Comparison of ENCODE assay signal across 1 cellular context in the genomic region with DNA sequence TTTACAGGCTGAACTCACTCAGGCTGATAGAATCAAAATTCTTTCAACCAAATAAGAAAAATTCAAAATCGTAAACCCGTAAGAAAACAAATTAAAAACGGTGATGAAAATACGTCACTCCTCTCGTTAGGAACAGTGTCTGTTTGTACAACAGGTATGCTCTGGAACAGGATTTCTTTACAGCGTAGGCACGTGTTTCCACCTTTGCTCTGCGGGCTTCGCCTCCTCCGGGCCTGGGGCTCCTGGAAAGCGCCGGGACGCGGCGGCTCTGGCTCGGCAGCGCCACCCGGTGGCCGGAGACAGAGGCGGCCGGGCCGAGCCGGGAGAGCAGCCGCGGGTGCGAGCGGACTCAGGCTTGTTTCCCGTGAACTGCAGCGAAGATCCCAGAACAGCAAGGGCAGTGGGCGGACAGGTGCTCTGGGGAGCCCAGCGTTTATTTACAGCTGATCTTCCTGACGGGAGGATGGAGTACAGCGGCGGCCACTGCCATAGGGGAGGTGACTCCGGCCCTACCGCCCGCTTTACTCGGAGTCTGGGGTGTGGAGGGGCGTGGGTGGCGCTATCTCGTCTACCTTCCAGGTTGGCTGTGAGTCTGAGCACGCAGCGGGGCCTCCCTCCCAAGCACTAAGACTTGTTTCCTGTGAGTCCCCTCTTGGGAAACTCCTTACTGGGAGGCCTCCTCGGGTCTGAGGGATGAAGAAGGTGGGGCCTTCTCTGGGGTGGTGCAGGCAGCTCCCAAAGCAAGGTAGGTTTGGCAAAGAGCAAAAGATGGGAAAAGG.
TF ChIP-seq lines count a peak whose summit lies in the region.

No MANE protein-coding gene starts in this region.

TF ChIP-seq in K562, 482 proteins besides CTCF, POLR2A, EP300 and RAD21 (continued from another document and continues in another):
- TF ChIP-seq, protein P1, sequence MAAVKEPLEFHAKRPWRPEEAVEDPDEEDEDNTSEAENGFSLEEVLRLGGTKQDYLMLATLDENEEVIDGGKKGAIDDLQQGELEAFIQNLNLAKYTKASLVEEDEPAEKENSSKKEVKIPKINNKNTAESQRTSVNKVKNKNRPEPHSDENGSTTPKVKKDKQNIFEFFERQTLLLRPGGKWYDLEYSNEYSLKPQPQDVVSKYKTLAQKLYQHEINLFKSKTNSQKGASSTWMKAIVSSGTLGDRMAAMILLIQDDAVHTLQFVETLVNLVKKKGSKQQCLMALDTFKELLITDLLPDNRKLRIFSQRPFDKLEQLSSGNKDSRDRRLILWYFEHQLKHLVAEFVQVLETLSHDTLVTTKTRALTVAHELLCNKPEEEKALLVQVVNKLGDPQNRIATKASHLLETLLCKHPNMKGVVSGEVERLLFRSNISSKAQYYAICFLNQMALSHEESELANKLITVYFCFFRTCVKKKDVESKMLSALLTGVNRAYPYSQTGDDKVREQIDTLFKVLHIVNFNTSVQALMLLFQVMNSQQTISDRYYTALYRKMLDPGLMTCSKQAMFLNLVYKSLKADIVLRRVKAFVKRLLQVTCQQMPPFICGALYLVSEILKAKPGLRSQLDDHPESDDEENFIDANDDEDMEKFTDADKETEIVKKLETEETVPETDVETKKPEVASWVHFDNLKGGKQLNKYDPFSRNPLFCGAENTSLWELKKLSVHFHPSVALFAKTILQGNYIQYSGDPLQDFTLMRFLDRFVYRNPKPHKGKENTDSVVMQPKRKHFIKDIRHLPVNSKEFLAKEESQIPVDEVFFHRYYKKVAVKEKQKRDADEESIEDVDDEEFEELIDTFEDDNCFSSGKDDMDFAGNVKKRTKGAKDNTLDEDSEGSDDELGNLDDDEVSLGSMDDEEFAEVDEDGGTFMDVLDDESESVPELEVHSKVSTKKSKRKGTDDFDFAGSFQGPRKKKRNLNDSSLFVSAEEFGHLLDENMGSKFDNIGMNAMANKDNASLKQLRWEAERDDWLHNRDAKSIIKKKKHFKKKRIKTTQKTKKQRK (IDR thresholded peaks at IDR 0.05; ENCODE audit: borderline replicate concordance, low read depth, low read length): no peak
- TF ChIP-seq BHLHE40 (IDR thresholded peaks at IDR 0.05; ENCODE audit: low read length) (peak; percentile 86), MEIS2 (IDR thresholded peaks at IDR 0.05; ENCODE audit: partially characterized antibody) (no peak), CSDE1 (IDR thresholded peaks at IDR 0.05) (no peak), ZNF174 (CRISPR knock-in tag; IDR thresholded peaks at IDR 0.05) (0 out of 2 replicates have a peak, but pooled peaks have one; percentile 59), POLR2AphosphoS2 (IDR thresholded peaks at IDR 0.05; ENCODE audit: low read length) (peak; percentile 55; the same call in 1 of the 2 replicates), RUNX1 (IDR thresholded peaks at IDR 0.05; ENCODE audit: low read depth) (no peak), SAFB2 (IDR thresholded peaks at IDR 0.05; ENCODE audit: borderline replicate concordance, low read depth, low read length, severe bottlenecking) (no peak), BCL6 (CRISPR knock-in tag; IDR thresholded peaks at IDR 0.05) (peak; percentile 82; the same call in 1 of the 2 replicates), SP2 (IDR thresholded peaks at IDR 0.05; ENCODE audit: extremely low read depth, low read depth, low read length, poor library complexity, severe bottlenecking) (no peak), XRCC4 (IDR thresholded peaks at IDR 0.05; ENCODE audit: extremely low read depth, insufficient read depth, insufficient read length) (no peak), TBL1XR1 (IDR thresholded peaks at IDR 0.05; ENCODE audit: low read length in 2 of 2) (no peak), COPS2 (conservative IDR thresholded peaks at IDR 0.05) (no peak), HNRNPLL (IDR thresholded peaks at IDR 0.05; ENCODE audit: low read depth, low read length, poor library complexity, severe bottlenecking) (no peak), CHCHD3 (CRISPR knock-in tag; IDR thresholded peaks at IDR 0.05) (no peak), FOXK1 (CRISPR knock-in tag; IDR thresholded peaks at IDR 0.05; ENCODE audit: borderline replicate concordance) (no peak), SMARCA4 (IDR thresholded peaks at IDR 0.05) (no peak), SMARCC2 (IDR thresholded peaks at IDR 0.05; ENCODE audit: low read depth) (no peak), POLR2G (IDR thresholded peaks at IDR 0.05; ENCODE audit: low read depth, low read length) (peak; percentile 63), SUPT5H (IDR thresholded peaks at IDR 0.05) (no peak), CREM (IDR thresholded peaks at IDR 0.05; ENCODE audit: low read depth) (no peak), NFATC3 (IDR thresholded peaks at IDR 0.05) (no peak), L3MBTL2 (IDR thresholded peaks at IDR 0.05) (peak; percentile 99), GATAD2A (IDR thresholded peaks at IDR 0.05) (no peak), TCF7 (IDR thresholded peaks at IDR 0.05; ENCODE audit: borderline replicate concordance) (no peak), NEUROD1 (IDR thresholded peaks at IDR 0.05; ENCODE audit: borderline replicate concordance, low read depth, low read length, partially characterized antibody) (no peak), SMAD2 (IDR thresholded peaks at IDR 0.05; ENCODE audit: low read depth, low read length) (no peak), HDAC6 (IDR thresholded peaks at IDR 0.05; ENCODE audit: low read depth, low read length) (no peak), MTA1 (IDR thresholded peaks at IDR 0.05; ENCODE audit: borderline replicate concordance) (no peak)
- TF ChIP-seq, protein P2, sequence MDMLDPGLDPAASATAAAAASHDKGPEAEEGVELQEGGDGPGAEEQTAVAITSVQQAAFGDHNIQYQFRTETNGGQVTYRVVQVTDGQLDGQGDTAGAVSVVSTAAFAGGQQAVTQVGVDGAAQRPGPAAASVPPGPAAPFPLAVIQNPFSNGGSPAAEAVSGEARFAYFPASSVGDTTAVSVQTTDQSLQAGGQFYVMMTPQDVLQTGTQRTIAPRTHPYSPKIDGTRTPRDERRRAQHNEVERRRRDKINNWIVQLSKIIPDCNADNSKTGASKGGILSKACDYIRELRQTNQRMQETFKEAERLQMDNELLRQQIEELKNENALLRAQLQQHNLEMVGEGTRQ (CRISPR knock-in tag; IDR thresholded peaks at IDR 0.05): no peak
- TF ChIP-seq, protein P3, sequence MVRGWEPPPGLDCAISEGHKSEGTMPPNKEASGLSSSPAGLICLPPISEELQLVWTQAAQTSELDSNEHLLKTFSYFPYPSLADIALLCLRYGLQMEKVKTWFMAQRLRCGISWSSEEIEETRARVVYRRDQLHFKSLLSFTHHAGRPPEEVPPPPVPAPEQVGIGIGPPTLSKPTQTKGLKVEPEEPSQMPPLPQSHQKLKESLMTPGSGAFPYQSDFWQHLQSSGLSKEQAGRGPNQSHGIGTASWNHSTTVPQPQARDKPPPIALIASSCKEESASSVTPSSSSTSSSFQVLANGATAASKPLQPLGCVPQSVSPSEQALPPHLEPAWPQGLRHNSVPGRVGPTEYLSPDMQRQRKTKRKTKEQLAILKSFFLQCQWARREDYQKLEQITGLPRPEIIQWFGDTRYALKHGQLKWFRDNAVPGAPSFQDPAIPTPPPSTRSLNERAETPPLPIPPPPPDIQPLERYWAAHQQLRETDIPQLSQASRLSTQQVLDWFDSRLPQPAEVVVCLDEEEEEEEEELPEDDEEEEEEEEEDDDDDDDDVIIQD (CRISPR knock-in tag; IDR thresholded peaks at IDR 0.05): 0 out of 2 replicates have a peak, but pooled peaks have one; percentile 74
- TF ChIP-seq, protein P4, sequence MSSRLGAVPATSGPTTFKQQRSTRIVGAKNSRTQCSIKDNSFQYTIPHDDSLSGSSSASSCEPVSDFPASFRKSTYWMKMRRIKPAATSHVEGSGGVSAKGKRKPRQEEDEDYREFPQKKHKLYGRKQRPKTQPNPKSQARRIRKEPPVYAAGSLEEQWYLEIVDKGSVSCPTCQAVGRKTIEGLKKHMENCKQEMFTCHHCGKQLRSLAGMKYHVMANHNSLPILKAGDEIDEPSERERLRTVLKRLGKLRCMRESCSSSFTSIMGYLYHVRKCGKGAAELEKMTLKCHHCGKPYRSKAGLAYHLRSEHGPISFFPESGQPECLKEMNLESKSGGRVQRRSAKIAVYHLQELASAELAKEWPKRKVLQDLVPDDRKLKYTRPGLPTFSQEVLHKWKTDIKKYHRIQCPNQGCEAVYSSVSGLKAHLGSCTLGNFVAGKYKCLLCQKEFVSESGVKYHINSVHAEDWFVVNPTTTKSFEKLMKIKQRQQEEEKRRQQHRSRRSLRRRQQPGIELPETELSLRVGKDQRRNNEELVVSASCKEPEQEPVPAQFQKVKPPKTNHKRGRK (tag; IDR thresholded peaks at IDR 0.05): no peak
- TF ChIP-seq, protein P5, sequence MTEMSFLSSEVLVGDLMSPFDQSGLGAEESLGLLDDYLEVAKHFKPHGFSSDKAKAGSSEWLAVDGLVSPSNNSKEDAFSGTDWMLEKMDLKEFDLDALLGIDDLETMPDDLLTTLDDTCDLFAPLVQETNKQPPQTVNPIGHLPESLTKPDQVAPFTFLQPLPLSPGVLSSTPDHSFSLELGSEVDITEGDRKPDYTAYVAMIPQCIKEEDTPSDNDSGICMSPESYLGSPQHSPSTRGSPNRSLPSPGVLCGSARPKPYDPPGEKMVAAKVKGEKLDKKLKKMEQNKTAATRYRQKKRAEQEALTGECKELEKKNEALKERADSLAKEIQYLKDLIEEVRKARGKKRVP (CRISPR knock-in tag; IDR thresholded peaks at IDR 0.05): peak; percentile 52; the same call in 1 of the 2 replicates
- TF ChIP-seq, protein P6, sequence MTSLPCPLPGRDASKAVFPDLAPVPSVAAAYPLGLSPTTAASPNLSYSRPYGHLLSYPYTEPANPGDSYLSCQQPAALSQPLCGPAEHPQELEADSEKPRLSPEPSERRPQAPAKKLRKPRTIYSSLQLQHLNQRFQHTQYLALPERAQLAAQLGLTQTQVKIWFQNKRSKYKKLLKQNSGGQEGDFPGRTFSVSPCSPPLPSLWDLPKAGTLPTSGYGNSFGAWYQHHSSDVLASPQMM (CRISPR knock-in tag; IDR thresholded peaks at IDR 0.05): no peak
- TF ChIP-seq, protein P7, sequence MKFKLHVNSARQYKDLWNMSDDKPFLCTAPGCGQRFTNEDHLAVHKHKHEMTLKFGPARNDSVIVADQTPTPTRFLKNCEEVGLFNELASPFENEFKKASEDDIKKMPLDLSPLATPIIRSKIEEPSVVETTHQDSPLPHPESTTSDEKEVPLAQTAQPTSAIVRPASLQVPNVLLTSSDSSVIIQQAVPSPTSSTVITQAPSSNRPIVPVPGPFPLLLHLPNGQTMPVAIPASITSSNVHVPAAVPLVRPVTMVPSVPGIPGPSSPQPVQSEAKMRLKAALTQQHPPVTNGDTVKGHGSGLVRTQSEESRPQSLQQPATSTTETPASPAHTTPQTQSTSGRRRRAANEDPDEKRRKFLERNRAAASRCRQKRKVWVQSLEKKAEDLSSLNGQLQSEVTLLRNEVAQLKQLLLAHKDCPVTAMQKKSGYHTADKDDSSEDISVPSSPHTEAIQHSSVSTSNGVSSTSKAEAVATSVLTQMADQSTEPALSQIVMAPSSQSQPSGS (CRISPR knock-in tag; IDR thresholded peaks at IDR 0.05): no peak
- TF ChIP-seq, protein P8, sequence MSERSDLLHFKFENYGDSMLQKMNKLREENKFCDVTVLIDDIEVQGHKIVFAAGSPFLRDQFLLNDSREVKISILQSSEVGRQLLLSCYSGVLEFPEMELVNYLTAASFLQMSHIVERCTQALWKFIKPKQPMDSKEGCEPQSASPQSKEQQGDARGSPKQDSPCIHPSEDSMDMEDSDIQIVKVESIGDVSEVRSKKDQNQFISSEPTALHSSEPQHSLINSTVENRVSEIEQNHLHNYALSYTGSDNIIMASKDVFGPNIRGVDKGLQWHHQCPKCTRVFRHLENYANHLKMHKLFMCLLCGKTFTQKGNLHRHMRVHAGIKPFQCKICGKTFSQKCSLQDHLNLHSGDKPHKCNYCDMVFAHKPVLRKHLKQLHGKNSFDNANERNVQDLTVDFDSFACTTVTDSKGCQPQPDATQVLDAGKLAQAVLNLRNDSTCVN (CRISPR knock-in tag; IDR thresholded peaks at IDR 0.05): no peak
